8 cellular contexts compared by ENCODE assay signal in the genomic region with DNA sequence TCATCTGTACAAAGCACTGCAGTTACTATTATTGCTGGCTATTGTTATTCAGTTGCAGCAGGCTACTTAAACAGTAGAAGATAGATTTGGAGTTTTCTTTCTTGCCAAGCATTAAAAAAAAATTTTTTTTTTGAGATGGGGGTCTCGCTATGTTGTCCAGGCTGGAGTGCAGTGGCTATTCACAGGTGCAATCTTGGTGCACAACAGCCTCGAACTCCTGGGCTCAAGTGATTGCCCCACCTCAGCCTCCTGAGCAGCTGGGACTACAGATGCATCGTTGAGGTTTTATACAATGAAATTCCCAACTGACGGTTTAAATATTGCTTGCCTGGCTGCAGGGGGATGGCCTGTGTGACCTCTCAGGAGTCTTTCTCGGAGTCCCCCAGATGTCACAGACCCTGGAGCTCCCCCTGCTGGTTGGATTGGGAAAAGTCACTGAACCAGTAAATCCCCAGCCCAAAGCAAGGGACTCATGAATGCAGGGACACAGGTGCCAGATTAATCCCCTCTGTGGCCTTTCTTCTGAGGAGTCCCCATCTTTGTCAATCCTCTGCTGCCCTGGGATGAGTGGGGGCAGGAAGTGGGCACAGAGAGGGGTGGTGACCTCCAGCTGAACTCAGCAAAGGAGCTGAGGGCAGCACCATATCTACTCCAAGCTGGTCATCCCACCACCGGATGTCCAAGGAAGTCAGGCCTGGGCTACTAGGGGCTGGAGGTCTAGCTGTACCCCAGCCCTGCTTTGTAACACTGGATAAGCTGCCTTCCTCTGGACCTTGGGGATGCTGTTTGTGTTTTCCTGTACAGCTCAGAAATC.
DNase-seq lines count a peak whose midpoint lies in the region; ATAC-seq, FAIRE-seq and TF ChIP-seq lines count a peak whose summit lies in the region.

No MANE protein-coding gene starts in this region.

- intact Hi-C loops in gastrocnemius medialis (cut with DNase I; ENCODE audit: low total_unique reads) = loop anchor here (1.0 kb wide), 4 partner anchors 84 to 256 kb away; a partner anchor contains a TSS

- no peak overlapping the region for H3K9ac ChIP-seq in astrocyte (ENCODE audit: low read length)

- H3K4me1 Mint-ChIP-seq in astrocyte (ENCODE audit: low read depth, unreplicated experiment) = no peaks in the 10 kb centered on the region

- H3K36me3 ChIP-seq in astrocyte (ENCODE audit: insufficient read depth, low read length) = no peaks in the 10 kb centered on the region
- H3K36me3 ChIP-seq in hepatocyte (replicated peaks; ENCODE audit: insufficient read depth, low read depth) = no peaks in the 10 kb centered on the region
- no peaks in the 10 kb centered on the region for H3K36me3 ChIP-seq in gastrocnemius medialis

- no peak overlapping the region for H3K27ac ChIP-seq in astrocyte (ENCODE audit: low read depth, low read length)
- no peak overlapping the region for H3K27ac ChIP-seq in hepatocyte
- H3K27ac ChIP-seq in gastrocnemius medialis = no peak overlapping the region

- H3K79me2 ChIP-seq in astrocyte (ENCODE audit: insufficient read depth, low read length) (no peaks in the 10 kb centered on the region), hepatocyte (no peaks in the 10 kb centered on the region)

- H3K4me2 ChIP-seq in astrocyte (ENCODE audit: low read length) (no peak overlapping the region), hepatocyte (no peak overlapping the region)

- H3K27me3 ChIP-seq in astrocyte (ENCODE audit: insufficient read depth, low read length) (peaks cover 14% of the 10 kb centered on the region), hepatocyte (no peaks in the 10 kb centered on the region), gastrocnemius medialis (no peaks in the 10 kb centered on the region)

- TF ChIP-seq POLR2A in gastrocnemius medialis (IDR thresholded peaks at IDR 0.05) = no peak

- H2AFZ ChIP-seq in astrocyte (ENCODE audit: low read depth, low read length) = no peak overlapping the region
- H2AFZ ChIP-seq in hepatocyte = no peak overlapping the region

- no peak for FAIRE-seq in D721Med (lab: Jason Lieb, UNC)
- no peak for FAIRE-seq in astrocyte (lab: Jason Lieb, UNC)

- H4K20me1 ChIP-seq in astrocyte (ENCODE audit: insufficient read depth, low read length) (no peaks in the 10 kb centered on the region), hepatocyte (ENCODE audit: insufficient read depth, poor library complexity, severe bottlenecking) (no peaks in the 10 kb centered on the region)

- 55% methylated on average over 6 of the region's 6 CpGs for WGBS in hepatocyte (ENCODE audit: low lambda C conversion rate, missing lambda C conversion rate)

- TF ChIP-seq CTCF in D721Med (IDR thresholded peaks at IDR 0.05; ENCODE audit: insufficient read depth, missing control alignments) (peak; percentile 81), astrocyte (IDR thresholded peaks at IDR 0.05; ENCODE audit: insufficient read depth, low read depth, low read length) (peak; percentile 75), hepatocyte (IDR thresholded peaks at IDR 0.05; ENCODE audit: poor library complexity) (peak; percentile 73), gastrocnemius medialis (IDR thresholded peaks at IDR 0.05 in 4 of 5, conservative IDR thresholded peaks at IDR 0.05 in 1 of 5) (peak; percentile 75 to 89 (median 82))

- H3K9me3 Mint-ChIP-seq in astrocyte (ENCODE audit: unreplicated experiment) = no peaks in the 10 kb centered on the region

- H3K36me3 Mint-ChIP-seq in astrocyte (ENCODE audit: low read depth, unreplicated experiment) = no peaks in the 10 kb centered on the region

- no peaks in the 10 kb centered on the region for H3K9me2 ChIP-seq in hepatocyte (replicated peaks; ENCODE audit: insufficient read depth)

- DNase-seq in D721Med (ENCODE audit: insufficient read length, low spot score) = peak; percentile 83
- peak; percentile 36 for DNase-seq in KG1 (lab: John Stamatoyannopoulos, UW)
- DNase-seq in T-helper 2 cell = peak; percentile 34 to 71 (median 48)
- DNase-seq in astrocyte (ENCODE audit: low read depth) = peak; percentile 15
- peak; percentile 79 for DNase-seq in hepatocyte (ENCODE audit: low spot score)
- peak; percentile 45 to 56 for DNase-seq in gastrocnemius medialis

- ATAC-seq in gastrocnemius medialis (peak; percentile 61 to 73), HG03439 (IDR thresholded peaks at IDR 0.05; ENCODE audit: unreplicated experiment) (no peak), HG02884 (IDR thresholded peaks at IDR 0.05; ENCODE audit: unreplicated experiment) (no peak)

- in situ Hi-C loops in gastrocnemius medialis (cut with MboI; ENCODE audit: low sequenced_read_pairs in 4 of 4) = loop anchor here (5.0 to 25.0 kb wide), 6 partner anchors 168 to 258 kb away; a partner anchor contains a TSS

- H3K4me1 ChIP-seq in astrocyte (ENCODE audit: insufficient read depth, low read length) = no peaks in the 10 kb centered on the region
- H3K4me1 ChIP-seq in hepatocyte (ENCODE audit: insufficient read depth) = no peaks in the 10 kb centered on the region
- peaks cover 0 to 1% of the 10 kb centered on the region in 2 donors for H3K4me1 ChIP-seq in gastrocnemius medialis

- peaks cover 64% of the 10 kb centered on the region for H3K27me3 Mint-ChIP-seq in astrocyte (ENCODE audit: low read depth, unreplicated experiment)

- H3K4me3 Mint-ChIP-seq in astrocyte (ENCODE audit: unreplicated experiment) = no peak overlapping the region

- H3K4me3 ChIP-seq in astrocyte (ENCODE audit: insufficient read depth, low read depth, low read length) = no peak overlapping the region
- no peak overlapping the region for H3K4me3 ChIP-seq in hepatocyte
- no peak overlapping the region for H3K4me3 ChIP-seq in gastrocnemius medialis

- H3K9me3 ChIP-seq in astrocyte (ENCODE audit: insufficient read depth, low read depth, low read length) = no peaks in the 10 kb centered on the region
- H3K9me3 ChIP-seq in hepatocyte (ENCODE audit: low read depth) = no peaks in the 10 kb centered on the region
- no peaks in the 10 kb centered on the region for H3K9me3 ChIP-seq in gastrocnemius medialis

- H3K27ac Mint-ChIP-seq in astrocyte (ENCODE audit: unreplicated experiment) = no peak overlapping the region

Comparison
In these comparisons a context has a peak if more than half of its experiments do, and no peak if none do; other contexts are left out.
1. DNase-seq: peak in every context shown above with its lines; median percentile 83 in D721Med; 79 in hepatocyte; 50 in gastrocnemius medialis; 48 in T-helper 2 cell; 36 in KG1; 15 in astrocyte.
2. ATAC-seq: peak in gastrocnemius medialis (2 of 2); none in HG03439 (single experiment) and HG02884 (single experiment).
3. Peak in every context shown above with its lines, with median percentiles within 50 percentile points of each other: CTCF ChIP-seq.